ENCODE assay signal across 18 cellular contexts in genomic region chr12:128339121-128339520, GRCh38.
DNase-seq lines count a peak whose midpoint lies in the region; ATAC-seq and TF ChIP-seq lines count a peak whose summit lies in the region.
"Had no signal": no experiment of that assay in that cellular context is flagged by ENCODE, and none has a peak within 500 bp of the region (broad histone marks: within the 10 kb centered on the region; RNA-seq: fewer than 3 reads in every experiment).

No MANE protein-coding gene starts in this region.

- H3K4me2 ChIP-seq in BLaER1 = 0 out of 2 replicates have a peak overlapping the region, but pooled peaks have one; percentile 13

- H3K36me3 Mint-ChIP-seq in neural crest cell (ENCODE audit: low read depth) (no peaks in the 10 kb centered on the region), natural killer cell (no peaks in the 10 kb centered on the region)
- H3K36me3 Mint-ChIP-seq in CD4-positive, alpha-beta T cell (ENCODE audit: low read depth) = no peaks in the 10 kb centered on the region
- no peaks in the 10 kb centered on the region for H3K36me3 Mint-ChIP-seq in activated naive CD4-positive, alpha-beta T cell treated with anti-CD3 and anti-CD28 coated beads for 36 hours (ENCODE audit: low read depth)

- DNase-seq in NCI-H1105 (lab: John Stamatoyannopoulos, UW) (peak; percentile 22), left cardiac atrium (no peak), neural crest cell (ENCODE audit: low read depth, low spot score) (no peak), T-helper 2 cell (no peak), natural killer cell (no peak)
- no peak for DNase-seq in CD4-positive, alpha-beta T cell
- DNase-seq in activated naive CD4-positive, alpha-beta T cell treated with anti-CD3 and anti-CD28 coated beads for 36 hours = no peak
- DNase-seq: activated CD4-positive, alpha-beta T cell treated with anti-CD3 and anti-CD28 coated beads, Interleukin-2, amount 50 U/mL, for 1 hour; activated CD8-positive, alpha-beta memory T cell treated with anti-CD3 and anti-CD28 coated beads, Interleukin-2, amount 50 U/mL, for 4 hours; C1 segment of cervical spinal cord; erythroblast; NCI-H2029; stimulated activated CD4-positive, alpha-beta T cell treated with anti-CD3 and anti-CD28 coated beads, Interleukin-2, amount 100 ng/mL, for 48 hours; T-helper 1 cell had no signal

- no peak overlapping the region for H3K9ac ChIP-seq in BLaER1
- H3K9ac ChIP-seq: parathyroid adenoma had no signal

- intact Hi-C loops in left cardiac atrium (cut with DNase I) (no loop called here), natural killer cell (cut with micrococcal nuclease) (no loop called here)
- intact Hi-C loops in CD4-positive, alpha-beta T cell (cut with DNase I, micrococcal nuclease) = no loop called here
- intact Hi-C loops in activated naive CD4-positive, alpha-beta T cell treated with anti-CD3 and anti-CD28 coated beads for 36 hours (cut with micrococcal nuclease) = no loop called here

- H3K9me3 Mint-ChIP-seq in neural crest cell = peaks cover 2% of the 10 kb centered on the region
- H3K9me3 Mint-ChIP-seq in CD4-positive, alpha-beta T cell = peaks cover 6% of the 10 kb centered on the region
- H3K9me3 Mint-ChIP-seq in activated naive CD4-positive, alpha-beta T cell treated with anti-CD3 and anti-CD28 coated beads for 36 hours = peaks cover 3% of the 10 kb centered on the region
- no peaks in the 10 kb centered on the region for H3K9me3 Mint-ChIP-seq in natural killer cell

- TF ChIP-seq CTCF in neural crest cell (conservative IDR thresholded peaks at IDR 0.05) (no peak), natural killer cell (IDR thresholded peaks at IDR 0.05) (no peak)
- no peak for TF ChIP-seq CTCF in CD4-positive, alpha-beta T cell (IDR thresholded peaks at IDR 0.05)

- H3K4me3 ChIP-seq in BLaER1 = no peak overlapping the region
- H3K4me3 ChIP-seq: K562 had no signal

- no peaks in the 10 kb centered on the region for H3K27me3 ChIP-seq in BLaER1
- H3K27me3 ChIP-seq in CD4-positive, alpha-beta T cell (ENCODE audit: control insufficient read depth, insufficient read depth, low read length) = peaks cover 5% of the 10 kb centered on the region

- H3K27ac Mint-ChIP-seq in neural crest cell (ENCODE audit: unreplicated experiment) = peak overlapping the region; percentile 51
- no peak overlapping the region for H3K27ac Mint-ChIP-seq in CD4-positive, alpha-beta T cell
- H3K27ac Mint-ChIP-seq in activated naive CD4-positive, alpha-beta T cell treated with anti-CD3 and anti-CD28 coated beads for 36 hours = no peak overlapping the region
- H3K27ac Mint-ChIP-seq in natural killer cell = no peak overlapping the region

- H3K4me1 ChIP-seq in BLaER1 = peaks cover 30% of the 10 kb centered on the region
- H3K4me1 ChIP-seq: parathyroid adenoma had no signal

- H4K20me1 ChIP-seq in BLaER1 = no peaks in the 10 kb centered on the region

- H3K4me1 Mint-ChIP-seq in neural crest cell (peaks cover 45% of the 10 kb centered on the region), natural killer cell (no peaks in the 10 kb centered on the region)
- H3K4me1 Mint-ChIP-seq in CD4-positive, alpha-beta T cell (ENCODE audit: low read depth) = no peaks in the 10 kb centered on the region
- no peaks in the 10 kb centered on the region for H3K4me1 Mint-ChIP-seq in activated naive CD4-positive, alpha-beta T cell treated with anti-CD3 and anti-CD28 coated beads for 36 hours (ENCODE audit: low read depth)

- no peaks in the 10 kb centered on the region for H3K36me3 ChIP-seq in BLaER1

- peak; percentile 23 to 53 for ATAC-seq in left cardiac atrium
- no peak for ATAC-seq in CD4-positive, alpha-beta T cell (ENCODE audit: poor library complexity)
- ATAC-seq in natural killer cell = no peak
- ATAC-seq: K562 had no signal

- POLR2A ChIA-PET in CD4-positive, alpha-beta T cell (lab: Charles Lee) = no interaction called here

- H3K4me3 Mint-ChIP-seq in neural crest cell = peak overlapping the region; percentile 46
- H3K4me3 Mint-ChIP-seq in CD4-positive, alpha-beta T cell = no peak overlapping the region
- H3K4me3 Mint-ChIP-seq in activated naive CD4-positive, alpha-beta T cell treated with anti-CD3 and anti-CD28 coated beads for 36 hours = no peak overlapping the region
- no peak overlapping the region for H3K4me3 Mint-ChIP-seq in natural killer cell

- CTCF ChIA-PET in CD4-positive, alpha-beta T cell (lab: Charles Lee) = interaction anchor here (0.6 kb wide), 1 partner anchor 452 kb away, joined by 3 read pairs; no protein-coding TSS in a partner anchor
- CTCF ChIA-PET in activated naive CD4-positive, alpha-beta T cell treated with anti-CD3 and anti-CD28 coated beads for 36 hours (lab: Charles Lee) = no interaction called here

- peaks cover 35% of the 10 kb centered on the region for H3K27me3 Mint-ChIP-seq in neural crest cell (ENCODE audit: low read depth)
- H3K27me3 Mint-ChIP-seq in CD4-positive, alpha-beta T cell = no peaks in the 10 kb centered on the region
- peaks cover 10% of the 10 kb centered on the region for H3K27me3 Mint-ChIP-seq in activated naive CD4-positive, alpha-beta T cell treated with anti-CD3 and anti-CD28 coated beads for 36 hours (ENCODE audit: low read depth)
- H3K27me3 Mint-ChIP-seq in natural killer cell (ENCODE audit: low read depth in 2 of 2) = peaks cover 18 to 28% of the 10 kb centered on the region in 2 donors

- H3K27ac ChIP-seq in BLaER1 = no peak overlapping the region
- H3K27ac ChIP-seq in CD4-positive, alpha-beta T cell (ENCODE audit: low read depth, low read length) = no peak overlapping the region
- H3K27ac ChIP-seq: HL-60, parathyroid adenoma had no signal

- H3K9me3 ChIP-seq in BLaER1 = peaks cover 13% of the 10 kb centered on the region
- H3K9me3 ChIP-seq in CD4-positive, alpha-beta T cell (ENCODE audit: control insufficient read depth, low read length) = no peaks in the 10 kb centered on the region

Comparison
In these comparisons a context has a peak if more than half of its experiments do, and no peak if none do; other contexts are left out.
1. ATAC-seq: peak in left cardiac atrium (2 of 2); none in CD4-positive, alpha-beta T cell (single experiment) and natural killer cell (0 of 3).